ENCODE assay signal across 30 cellular contexts in genomic region chr7:122095642-122096041, GRCh38.
"Had no signal": no experiment of that assay in that cellular context is flagged by ENCODE, and none has a peak within 500 bp of the region (broad histone marks: within the 10 kb centered on the region; RNA-seq: fewer than 3 reads in every experiment).

No MANE protein-coding gene starts in this region.

- ATAC-seq: activated CD8-positive, alpha-beta T cell treated with anti-CD3 and anti-CD28 coated beads for 36 hours; activated naive CD8-positive, alpha-beta T cell treated with anti-CD3 and anti-CD28 coated beads, Interleukin-2, amount 50 U/mL, for 24 hours; activated T-cell treated with anti-CD3 and anti-CD28 coated beads, Interleukin-2, amount 50 U/mL, for 4 hours; activated T-cell treated with anti-CD3 and anti-CD28 coated beads, Interleukin-2, amount 50 U/mL, for 72 hours; activated T-helper 17 cell treated with anti-CD3 and anti-CD28 coated beads, Interleukin-2, amount 50 U/mL, for 72 hours had no signal

- H3K4me3 ChIP-seq: ascending aorta, cardiac muscle cell had no signal

- DNase-seq: activated B cell treated with CpG ODN at 0.5 μM for 24 hours; activated CD4-positive, alpha-beta memory T cell treated with anti-CD3 and anti-CD28 coated beads for 36 hours; activated CD4-positive, alpha-beta T cell treated with anti-CD3 and anti-CD28 coated beads for 4 hours; activated CD4-positive, alpha-beta T cell treated with anti-CD3 and anti-CD28 coated beads, Interleukin-2, amount 50 U/mL, for 1 hour; activated CD4-positive, alpha-beta T cell treated with anti-CD3 and anti-CD28 coated beads, Interleukin-2, amount 50 U/mL, for 4 hours; activated CD4-positive, CD25-positive, alpha-beta regulatory T cell treated with anti-CD3 and anti-CD28 coated beads, Interleukin-2, amount 50 U/mL, for 72 hours; activated CD8-positive, alpha-beta memory T cell treated with anti-CD3 and anti-CD28 coated beads, Interleukin-2, amount 50 U/mL, for 4 hours; activated CD8-positive, alpha-beta T cell treated with anti-CD3 and anti-CD28 coated beads for 36 hours; activated effector memory CD4-positive, alpha-beta T cell treated with anti-CD3 and anti-CD28 coated beads, Interleukin-2, amount 50 U/mL, for 16 hours; activated gamma-delta T cell treated with Interleukin-2 at 50 U/mL for 16 hours; activated naive CD4-positive, alpha-beta T cell; activated naive CD4-positive, alpha-beta T cell treated with anti-CD3 and anti-CD28 coated beads for 36 hours; activated naive CD8-positive, alpha-beta T cell treated with anti-CD3 and anti-CD28 coated beads, Interleukin-2, amount 10 ng/mL, durations not matched to agents 7 days and 5 days; activated naive CD8-positive, alpha-beta T cell treated with anti-CD3 and anti-CD28 coated beads, Interleukin-2, amount 50 U/mL, for 24 hours; activated T-cell treated with anti-CD3 and anti-CD28 coated beads for 4 hours; activated T-cell treated with anti-CD3 and anti-CD28 coated beads, Interleukin-2, amount 50 U/mL, for 1 hour; activated T-cell treated with anti-CD3 and anti-CD28 coated beads, Interleukin-2, amount 50 U/mL, for 4 hours; activated T-cell treated with anti-CD3 and anti-CD28 coated beads, Interleukin-2, amount 50 U/mL, for 72 hours; amygdala; anterior cingulate cortex; caudate nucleus; cerebellar nuclear complex; T-helper 2 cell; T-helper 9 cell had no signal

- H3K27ac ChIP-seq: ascending aorta, cardiac muscle cell, VCaP had no signal

- H3K27me3 ChIP-seq: ascending aorta, cardiac muscle cell had no signal

- H3K9me3 ChIP-seq: ascending aorta had no signal

- FAIRE-seq: bronchial epithelial cell, TTC549 had no signal

- H3K4me1 ChIP-seq: ascending aorta had no signal
